ENCODE assay signal across 2 cellular contexts in the genomic region with DNA sequence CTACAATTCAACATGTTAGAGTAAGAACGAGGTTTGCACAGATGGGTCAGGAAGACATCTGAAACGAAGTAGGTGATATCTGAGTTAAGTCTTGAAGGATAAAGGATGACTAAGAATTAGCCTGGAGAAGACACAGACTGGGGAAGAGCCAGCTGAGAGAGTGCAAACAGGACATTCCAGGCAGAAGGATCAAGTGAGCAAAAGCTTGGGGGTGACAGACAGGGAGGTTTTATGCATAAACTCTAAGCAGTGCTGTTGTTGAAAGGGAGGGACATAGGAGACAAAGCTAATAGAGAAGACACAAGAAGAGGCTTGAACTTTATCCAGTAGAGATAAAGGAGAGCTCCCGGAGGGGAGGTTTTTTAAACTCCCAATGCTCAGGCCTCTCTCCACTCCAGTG.
TF ChIP-seq lines count a peak whose summit lies in the region.

No MANE protein-coding gene starts in this region.

TF ChIP-seq in K562, 482 proteins besides CTCF, POLR2A, EP300 and RAD21:
- TF ChIP-seq ZNF146 (CRISPR knock-in tag; IDR thresholded peaks at IDR 0.05; ENCODE audit: unreplicated experiment) (no peak), ZNF717 (CRISPR knock-in tag; IDR thresholded peaks at IDR 0.05) (no peak), RBM22 (IDR thresholded peaks at IDR 0.05; ENCODE audit: low read depth, low read length, poor library complexity, severe bottlenecking) (no peak), ZNF121 (CRISPR knock-in tag; conservative IDR thresholded peaks at IDR 0.05) (no peak), CREBBP (IDR thresholded peaks at IDR 0.05; ENCODE audit: low read depth, low read length) (no peak), POLR2AphosphoS2 (IDR thresholded peaks at IDR 0.05; ENCODE audit: low read length) (no peak), ZNF124 (CRISPR knock-in tag; IDR thresholded peaks at IDR 0.05) (no peak), ZNF232 (CRISPR knock-in tag; IDR thresholded peaks at IDR 0.05) (no peak), BRF1 (IDR thresholded peaks at IDR 0.05; ENCODE audit: borderline replicate concordance, extremely low read depth, insufficient read length) (no peak)
- TF ChIP-seq, protein P1, sequence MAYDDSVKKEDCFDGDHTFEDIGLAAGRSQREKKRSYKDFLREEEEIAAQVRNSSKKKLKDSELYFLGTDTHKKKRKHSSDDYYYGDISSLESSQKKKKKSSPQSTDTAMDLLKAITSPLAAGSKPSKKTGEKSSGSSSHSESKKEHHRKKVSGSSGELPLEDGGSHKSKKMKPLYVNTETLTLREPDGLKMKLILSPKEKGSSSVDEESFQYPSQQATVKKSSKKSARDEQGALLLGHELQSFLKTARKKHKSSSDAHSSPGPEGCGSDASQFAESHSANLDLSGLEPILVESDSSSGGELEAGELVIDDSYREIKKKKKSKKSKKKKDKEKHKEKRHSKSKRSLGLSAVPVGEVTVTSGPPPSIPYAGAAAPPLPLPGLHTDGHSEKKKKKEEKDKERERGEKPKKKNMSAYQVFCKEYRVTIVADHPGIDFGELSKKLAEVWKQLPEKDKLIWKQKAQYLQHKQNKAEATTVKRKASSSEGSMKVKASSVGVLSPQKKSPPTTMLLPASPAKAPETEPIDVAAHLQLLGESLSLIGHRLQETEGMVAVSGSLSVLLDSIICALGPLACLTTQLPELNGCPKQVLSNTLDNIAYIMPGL (CRISPR knock-in tag; IDR thresholded peaks at IDR 0.05) = no peak
- TF ChIP-seq, protein P2, sequence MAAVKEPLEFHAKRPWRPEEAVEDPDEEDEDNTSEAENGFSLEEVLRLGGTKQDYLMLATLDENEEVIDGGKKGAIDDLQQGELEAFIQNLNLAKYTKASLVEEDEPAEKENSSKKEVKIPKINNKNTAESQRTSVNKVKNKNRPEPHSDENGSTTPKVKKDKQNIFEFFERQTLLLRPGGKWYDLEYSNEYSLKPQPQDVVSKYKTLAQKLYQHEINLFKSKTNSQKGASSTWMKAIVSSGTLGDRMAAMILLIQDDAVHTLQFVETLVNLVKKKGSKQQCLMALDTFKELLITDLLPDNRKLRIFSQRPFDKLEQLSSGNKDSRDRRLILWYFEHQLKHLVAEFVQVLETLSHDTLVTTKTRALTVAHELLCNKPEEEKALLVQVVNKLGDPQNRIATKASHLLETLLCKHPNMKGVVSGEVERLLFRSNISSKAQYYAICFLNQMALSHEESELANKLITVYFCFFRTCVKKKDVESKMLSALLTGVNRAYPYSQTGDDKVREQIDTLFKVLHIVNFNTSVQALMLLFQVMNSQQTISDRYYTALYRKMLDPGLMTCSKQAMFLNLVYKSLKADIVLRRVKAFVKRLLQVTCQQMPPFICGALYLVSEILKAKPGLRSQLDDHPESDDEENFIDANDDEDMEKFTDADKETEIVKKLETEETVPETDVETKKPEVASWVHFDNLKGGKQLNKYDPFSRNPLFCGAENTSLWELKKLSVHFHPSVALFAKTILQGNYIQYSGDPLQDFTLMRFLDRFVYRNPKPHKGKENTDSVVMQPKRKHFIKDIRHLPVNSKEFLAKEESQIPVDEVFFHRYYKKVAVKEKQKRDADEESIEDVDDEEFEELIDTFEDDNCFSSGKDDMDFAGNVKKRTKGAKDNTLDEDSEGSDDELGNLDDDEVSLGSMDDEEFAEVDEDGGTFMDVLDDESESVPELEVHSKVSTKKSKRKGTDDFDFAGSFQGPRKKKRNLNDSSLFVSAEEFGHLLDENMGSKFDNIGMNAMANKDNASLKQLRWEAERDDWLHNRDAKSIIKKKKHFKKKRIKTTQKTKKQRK (IDR thresholded peaks at IDR 0.05; ENCODE audit: borderline replicate concordance, low read depth, low read length) = no peak
- TF ChIP-seq, protein P3, sequence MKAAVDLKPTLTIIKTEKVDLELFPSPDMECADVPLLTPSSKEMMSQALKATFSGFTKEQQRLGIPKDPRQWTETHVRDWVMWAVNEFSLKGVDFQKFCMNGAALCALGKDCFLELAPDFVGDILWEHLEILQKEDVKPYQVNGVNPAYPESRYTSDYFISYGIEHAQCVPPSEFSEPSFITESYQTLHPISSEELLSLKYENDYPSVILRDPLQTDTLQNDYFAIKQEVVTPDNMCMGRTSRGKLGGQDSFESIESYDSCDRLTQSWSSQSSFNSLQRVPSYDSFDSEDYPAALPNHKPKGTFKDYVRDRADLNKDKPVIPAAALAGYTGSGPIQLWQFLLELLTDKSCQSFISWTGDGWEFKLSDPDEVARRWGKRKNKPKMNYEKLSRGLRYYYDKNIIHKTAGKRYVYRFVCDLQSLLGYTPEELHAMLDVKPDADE (conservative IDR thresholded peaks at IDR 0.05; ENCODE audit: control insufficient read depth, low read depth, low read length) = no peak
- TF ChIP-seq, protein P4, sequence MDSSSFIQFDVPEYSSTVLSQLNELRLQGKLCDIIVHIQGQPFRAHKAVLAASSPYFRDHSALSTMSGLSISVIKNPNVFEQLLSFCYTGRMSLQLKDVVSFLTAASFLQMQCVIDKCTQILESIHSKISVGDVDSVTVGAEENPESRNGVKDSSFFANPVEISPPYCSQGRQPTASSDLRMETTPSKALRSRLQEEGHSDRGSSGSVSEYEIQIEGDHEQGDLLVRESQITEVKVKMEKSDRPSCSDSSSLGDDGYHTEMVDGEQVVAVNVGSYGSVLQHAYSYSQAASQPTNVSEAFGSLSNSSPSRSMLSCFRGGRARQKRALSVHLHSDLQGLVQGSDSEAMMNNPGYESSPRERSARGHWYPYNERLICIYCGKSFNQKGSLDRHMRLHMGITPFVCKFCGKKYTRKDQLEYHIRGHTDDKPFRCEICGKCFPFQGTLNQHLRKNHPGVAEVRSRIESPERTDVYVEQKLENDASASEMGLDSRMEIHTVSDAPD (CRISPR knock-in tag; IDR thresholded peaks at IDR 0.05) = no peak
TF ChIP-seq in K562: peak in this region for 0.

TF ChIP-seq in SK-N-SH, 30 proteins besides CTCF, POLR2A, EP300 and RAD21:
- TF ChIP-seq, protein P5, sequence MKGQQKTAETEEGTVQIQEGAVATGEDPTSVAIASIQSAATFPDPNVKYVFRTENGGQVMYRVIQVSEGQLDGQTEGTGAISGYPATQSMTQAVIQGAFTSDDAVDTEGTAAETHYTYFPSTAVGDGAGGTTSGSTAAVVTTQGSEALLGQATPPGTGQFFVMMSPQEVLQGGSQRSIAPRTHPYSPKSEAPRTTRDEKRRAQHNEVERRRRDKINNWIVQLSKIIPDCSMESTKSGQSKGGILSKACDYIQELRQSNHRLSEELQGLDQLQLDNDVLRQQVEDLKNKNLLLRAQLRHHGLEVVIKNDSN (IDR thresholded peaks at IDR 0.05; ENCODE audit: borderline replicate concordance, low read depth) = no peak
- TF ChIP-seq, protein P6, sequence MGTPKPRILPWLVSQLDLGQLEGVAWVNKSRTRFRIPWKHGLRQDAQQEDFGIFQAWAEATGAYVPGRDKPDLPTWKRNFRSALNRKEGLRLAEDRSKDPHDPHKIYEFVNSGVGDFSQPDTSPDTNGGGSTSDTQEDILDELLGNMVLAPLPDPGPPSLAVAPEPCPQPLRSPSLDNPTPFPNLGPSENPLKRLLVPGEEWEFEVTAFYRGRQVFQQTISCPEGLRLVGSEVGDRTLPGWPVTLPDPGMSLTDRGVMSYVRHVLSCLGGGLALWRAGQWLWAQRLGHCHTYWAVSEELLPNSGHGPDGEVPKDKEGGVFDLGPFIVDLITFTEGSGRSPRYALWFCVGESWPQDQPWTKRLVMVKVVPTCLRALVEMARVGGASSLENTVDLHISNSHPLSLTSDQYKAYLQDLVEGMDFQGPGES (IDR thresholded peaks at IDR 0.05; ENCODE audit: low read depth, low read length) = no peak
- TF ChIP-seq RXRA (IDR thresholded peaks at IDR 0.05; ENCODE audit: borderline replicate concordance, low read depth) = no peak
- no peak for TF ChIP-seq YY1 (IDR thresholded peaks at IDR 0.05; ENCODE audit: low read depth)
- TF ChIP-seq RFX5 (IDR thresholded peaks at IDR 0.05; ENCODE audit: low read length) = no peak
- TF ChIP-seq FOSL2 (IDR thresholded peaks at IDR 0.05; ENCODE audit: borderline replicate concordance, low read depth) = no peak
- TF ChIP-seq FOXM1 (IDR thresholded peaks at IDR 0.05; ENCODE audit: low read depth) = no peak
- no peak for TF ChIP-seq EZH2phosphoT487 (IDR thresholded peaks at IDR 0.05; ENCODE audit: borderline replicate concordance, low read depth)
- TF ChIP-seq MXI1 (IDR thresholded peaks at IDR 0.05; ENCODE audit: low read depth, low read length) = no peak
- TF ChIP-seq, protein P7, sequence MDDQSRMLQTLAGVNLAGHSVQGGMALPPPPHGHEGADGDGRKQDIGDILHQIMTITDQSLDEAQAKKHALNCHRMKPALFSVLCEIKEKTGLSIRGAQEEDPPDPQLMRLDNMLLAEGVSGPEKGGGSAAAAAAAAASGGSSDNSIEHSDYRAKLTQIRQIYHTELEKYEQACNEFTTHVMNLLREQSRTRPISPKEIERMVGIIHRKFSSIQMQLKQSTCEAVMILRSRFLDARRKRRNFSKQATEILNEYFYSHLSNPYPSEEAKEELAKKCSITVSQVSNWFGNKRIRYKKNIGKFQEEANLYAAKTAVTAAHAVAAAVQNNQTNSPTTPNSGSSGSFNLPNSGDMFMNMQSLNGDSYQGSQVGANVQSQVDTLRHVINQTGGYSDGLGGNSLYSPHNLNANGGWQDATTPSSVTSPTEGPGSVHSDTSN (IDR thresholded peaks at IDR 0.05) = no peak
- TF ChIP-seq, protein P8, sequence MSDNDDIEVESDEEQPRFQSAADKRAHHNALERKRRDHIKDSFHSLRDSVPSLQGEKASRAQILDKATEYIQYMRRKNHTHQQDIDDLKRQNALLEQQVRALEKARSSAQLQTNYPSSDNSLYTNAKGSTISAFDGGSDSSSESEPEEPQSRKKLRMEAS (IDR thresholded peaks at IDR 0.05; ENCODE audit: low read depth) = no peak
- no peak for TF ChIP-seq SMC3 (IDR thresholded peaks at IDR 0.05; ENCODE audit: low read depth, low read length)
- no peak for TF ChIP-seq FOXJ3 (CRISPR knock-in tag; IDR thresholded peaks at IDR 0.05)
